Comparison of ENCODE assay signal across 8 cellular contexts in genomic region chr20:3472105-3472504, GRCh38. TPM values are rescaled to one million over a fixed set of nuclear protein-coding genes. Genes with fewer than 3 reads are reported as not detected.
A peak's percentile ranks its signal among the peaks of the same experiment; 100 is the strongest.
DNase-seq lines count a peak whose midpoint lies in the region; ATAC-seq and TF ChIP-seq lines count a peak whose summit lies in the region.

No MANE protein-coding gene starts in this region.

- H3K9me3 ChIP-seq in ES-I3 (ENCODE audit: control insufficient read depth, insufficient read depth, low read length) (no peaks in the 10 kb centered on the region), Peyer's patch (no peaks in the 10 kb centered on the region), esophagus (ENCODE audit: control insufficient read depth in 2 of 2, insufficient read depth in 1 of 2, low read depth in 1 of 2, low read length in 1 of 2) (no peaks in the 10 kb centered on the region)

- no peaks in the 10 kb centered on the region for H3K9me3 Mint-ChIP-seq in progenitor cell of endocrine pancreas (ENCODE audit: low read depth)

- 52 to 69% methylated on average over 3 of the region's 3 CpGs for WGBS in esophagus, 2 donors

- H3K27ac ChIP-seq in Peyer's patch (peak overlapping the region; percentile 74 to 82 (median 78)), esophagus (ENCODE audit: low read depth in 2 of 2, low read length in 1 of 2) (no peak overlapping the region)

- no peak for ATAC-seq in HG03108 (IDR thresholded peaks at IDR 0.05; ENCODE audit: unreplicated experiment)

- peak overlapping the region; percentile 93 for H3K27ac Mint-ChIP-seq in progenitor cell of endocrine pancreas

- peak overlapping the region; percentile 96 for H3K9ac ChIP-seq in ES-I3 (ENCODE audit: low read depth, low read length)

- H3K27me3 Mint-ChIP-seq in progenitor cell of endocrine pancreas: no peaks in the 10 kb centered on the region

- H3K4me1 ChIP-seq in ES-I3 (ENCODE audit: insufficient read depth, low read length): no peaks in the 10 kb centered on the region
- H3K4me1 ChIP-seq in Peyer's patch: peaks cover 0 to 27% (median 14%) of the 10 kb centered on the region in 4 donors
- peaks cover 2 to 4% of the 10 kb centered on the region in 2 donors for H3K4me1 ChIP-seq in esophagus (ENCODE audit: control insufficient read depth in 2 of 2, insufficient read depth in 2 of 2, low read length in 1 of 2)

- H3K36me3 Mint-ChIP-seq in progenitor cell of endocrine pancreas (ENCODE audit: insufficient read depth): peaks cover 5% of the 10 kb centered on the region

- H3K4me3 ChIP-seq in Peyer's patch (peak overlapping the region; percentile 77 to 100 (median 86)), esophagus (ENCODE audit: low read depth in 1 of 2, low read length in 2 of 2) (peak overlapping the region; percentile 78 to 99)

- H3K27me3 ChIP-seq in Peyer's patch (no peaks in the 10 kb centered on the region), esophagus (ENCODE audit: control insufficient read depth in 1 of 2, insufficient read depth in 2 of 2, low read length in 2 of 2) (no peaks in the 10 kb centered on the region)

- no peak for DNase-seq in Peyer's patch
- DNase-seq in progenitor cell of endocrine pancreas (ENCODE audit: low spot score, unreplicated experiment): no peak
- DNase-seq in DMS79 (lab: John Stamatoyannopoulos, UW): no peak
- DNase-seq in DMS153 (lab: John Stamatoyannopoulos, UW): no peak
- no peak for DNase-seq in activated CD4-positive, CD25-positive, alpha-beta regulatory T cell treated with anti-CD3 and anti-CD28 coated beads, Interleukin-2, amount 50 U/mL, for 72 hours

- no peak for TF ChIP-seq POLR2A in Peyer's patch (IDR thresholded peaks at IDR 0.05)

- peaks cover 25% of the 10 kb centered on the region for H3K4me1 Mint-ChIP-seq in progenitor cell of endocrine pancreas (ENCODE audit: low read depth)

- H3K4me3 Mint-ChIP-seq in progenitor cell of endocrine pancreas (ENCODE audit: low read depth): peak overlapping the region; percentile 88

- no peak for TF ChIP-seq CTCF in Peyer's patch (IDR thresholded peaks at IDR 0.05)
- TF ChIP-seq CTCF in progenitor cell of endocrine pancreas (IDR thresholded peaks at IDR 0.05; ENCODE audit: unreplicated experiment): no peak

- no peaks in the 10 kb centered on the region for H3K36me3 ChIP-seq in ES-I3 (ENCODE audit: insufficient read depth, low read length)
- H3K36me3 ChIP-seq in Peyer's patch: no peaks in the 10 kb centered on the region
- H3K36me3 ChIP-seq in esophagus (ENCODE audit: control insufficient read depth in 2 of 2, insufficient read depth in 2 of 2, low read length in 1 of 2): no peaks in the 10 kb centered on the region

RNA-seq across cellular contexts. Expression of gene ATRN, which starts 1.3 kb away (rescaled TPM):
- total RNA-seq in Peyer's patch (10 to 100 TPM; 14.9 to 99.5 (median 54.9) TPM), progenitor cell of endocrine pancreas (54.5 and 55.2 TPM in 2 replicates)
- 1 to 10 TPM; 2.4 to 5.1 TPM for polyA plus RNA-seq in esophagus

Comparison
In these comparisons a context has a peak if more than half of its experiments do, and no peak if none do; other contexts are left out.
1. H3K27ac ChIP-seq: peak in Peyer's patch (4 of 4); none in esophagus (0 of 2).